ENCODE assay signal across 14 cellular contexts in the genomic region with DNA sequence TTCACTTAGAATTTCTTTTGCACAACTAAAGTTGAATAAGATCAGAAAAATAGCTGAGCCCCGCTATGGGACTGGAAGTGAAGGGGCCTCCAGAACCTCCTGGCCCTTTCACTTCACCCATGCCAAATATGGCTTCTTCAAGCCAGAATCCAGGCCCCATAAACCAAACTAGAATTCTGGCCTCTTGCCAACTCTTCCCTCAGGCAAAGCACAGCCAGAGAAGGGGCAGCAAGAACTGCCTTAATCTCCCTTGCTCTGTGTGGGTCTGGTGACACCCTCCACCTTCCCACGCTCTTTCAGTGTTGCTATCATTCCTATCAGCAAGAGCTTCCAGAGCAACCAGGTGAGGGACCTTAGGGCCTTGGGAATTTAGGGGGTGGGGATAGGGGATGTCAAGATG. TPM values are rescaled to one million over a fixed set of nuclear protein-coding genes. Genes with fewer than 3 reads are reported as not detected.
DNase-seq lines count a peak whose midpoint lies in the region; ATAC-seq and TF ChIP-seq lines count a peak whose summit lies in the region.
"Had no signal": no experiment of that assay in that cellular context is flagged by ENCODE, and none has a peak within 500 bp of the region (broad histone marks: within the 10 kb centered on the region; RNA-seq: fewer than 3 reads in every experiment).

No MANE protein-coding gene starts in this region.

- POLR2A ChIA-PET in CD4-positive, alpha-beta T cell (lab: Charles Lee) = interaction anchor here (0.6 to 0.9 kb wide), 2 partner anchors 51 to 69 kb away, joined by 3 read pairs; no protein-coding TSS in a partner anchor

- no peak for ATAC-seq in CD4-positive, alpha-beta T cell (ENCODE audit: poor library complexity)
- ATAC-seq in esophagus mucosa = no peak
- ATAC-seq: left lobe of liver, right lobe of liver had no signal

- peaks cover 48% of the 10 kb centered on the region for H3K4me1 ChIP-seq in HUES6 (ENCODE audit: control insufficient read depth, insufficient read depth, low read length)

- H3K27ac ChIP-seq in CD4-positive, alpha-beta T cell (ENCODE audit: low read depth, low read length) = no peak overlapping the region
- no peak overlapping the region for H3K27ac ChIP-seq in HUES6 (ENCODE audit: low read depth, low read length)
- H3K27ac ChIP-seq: right lobe of liver had no signal

- peaks cover 78% of the 10 kb centered on the region for H3K36me3 Mint-ChIP-seq in CD4-positive, alpha-beta T cell (ENCODE audit: low read depth)
- peaks cover 23% of the 10 kb centered on the region for H3K36me3 Mint-ChIP-seq in nephron progenitor cell (ENCODE audit: low read depth)

- no peak for TF ChIP-seq CTCF in CD4-positive, alpha-beta T cell (IDR thresholded peaks at IDR 0.05)
- TF ChIP-seq CTCF in choroid plexus epithelial cell (conservative IDR thresholded peaks at IDR 0.05; ENCODE audit: low read depth, low read length) (no peak), nephron progenitor cell (IDR thresholded peaks at IDR 0.05) (no peak)

- CTCF ChIA-PET in CD4-positive, alpha-beta T cell (lab: Charles Lee) = interaction anchor here (0.6 to 1.5 kb wide), 2 partner anchors 146 to 180 kb away, joined by 3 read pairs; no protein-coding TSS in a partner anchor

- no peaks in the 10 kb centered on the region for H3K9me3 ChIP-seq in CD4-positive, alpha-beta T cell (ENCODE audit: control insufficient read depth, low read length)
- H3K9me3 ChIP-seq in HUES6 (ENCODE audit: control insufficient read depth, insufficient read depth, low read depth, low read length) = no peaks in the 10 kb centered on the region
- H3K9me3 ChIP-seq: adrenal gland, right lobe of liver had no signal

- no peak overlapping the region for H3K9ac ChIP-seq in HUES6 (ENCODE audit: low read length)

- H3K4me3 ChIP-seq in HUES6 (ENCODE audit: low read depth, low read length) (0 out of 2 replicates have a peak overlapping the region, but pooled peaks have one; percentile 53), choroid plexus epithelial cell (ENCODE audit: low read depth, low read length) (no peak overlapping the region)
- H3K4me3 ChIP-seq: adrenal gland, right lobe of liver had no signal

- H3K27me3 ChIP-seq in CD4-positive, alpha-beta T cell (ENCODE audit: control insufficient read depth, insufficient read depth, low read length) = no peaks in the 10 kb centered on the region
- H3K27me3 ChIP-seq in HUES6 (ENCODE audit: control insufficient read depth, insufficient read depth, low read length) = no peaks in the 10 kb centered on the region
- H3K27me3 ChIP-seq: adrenal gland, right lobe of liver had no signal

- peak overlapping the region; percentile 53 for H3K27ac Mint-ChIP-seq in CD4-positive, alpha-beta T cell
- H3K27ac Mint-ChIP-seq in nephron progenitor cell = no peak overlapping the region

- intact Hi-C loops in CD4-positive, alpha-beta T cell (cut with DNase I, micrococcal nuclease) = loop anchor here in 1 of 2 experiments (5.0 kb wide), 1 partner anchor 235 kb away; a partner anchor contains a TSS

- peaks cover 13% of the 10 kb centered on the region for H3K36me3 ChIP-seq in HUES6 (ENCODE audit: control insufficient read depth, insufficient read depth, low read length)

- H3K4me1 Mint-ChIP-seq in CD4-positive, alpha-beta T cell (ENCODE audit: low read depth) = peaks cover 20% of the 10 kb centered on the region
- H3K4me1 Mint-ChIP-seq in nephron progenitor cell = peaks cover 65% of the 10 kb centered on the region

- no peaks in the 10 kb centered on the region for H3K9me3 Mint-ChIP-seq in CD4-positive, alpha-beta T cell
- no peaks in the 10 kb centered on the region for H3K9me3 Mint-ChIP-seq in nephron progenitor cell

- H3K27me3 Mint-ChIP-seq in CD4-positive, alpha-beta T cell = no peaks in the 10 kb centered on the region
- peaks cover 9% of the 10 kb centered on the region for H3K27me3 Mint-ChIP-seq in nephron progenitor cell (ENCODE audit: low read depth, poor library complexity)
- H3K27me3 Mint-ChIP-seq: CD4-positive, CD25-positive, alpha-beta regulatory T cell had no signal

- peak overlapping the region; percentile 15 for H3K4me3 Mint-ChIP-seq in CD4-positive, alpha-beta T cell
- H3K4me3 Mint-ChIP-seq in nephron progenitor cell = peak overlapping the region; percentile 88

- no peak for DNase-seq in CD4-positive, alpha-beta T cell
- peak; percentile 54 for DNase-seq in choroid plexus epithelial cell (ENCODE audit: low read depth)
- DNase-seq in nephron progenitor cell = no peak
- no peak for DNase-seq in amniotic stem cell (lab: John Stamatoyannopoulos, UW)
- DNase-seq in activated CD4-positive, alpha-beta T cell treated with anti-CD3 and anti-CD28 coated beads, Interleukin-2, amount 50 U/mL, for 48 hours = no peak
- DNase-seq in NCI-H1694 treated with DMSO at 0.1 percent for 48 hours (lab: John Stamatoyannopoulos, UW) = no peak
- DNase-seq: activated CD4-positive, alpha-beta T cell treated with anti-CD3 and anti-CD28 coated beads, Interleukin-2, amount 50 U/mL, for 4 hours; CD4-positive, CD25-positive, alpha-beta regulatory T cell; NCI-H446 treated with DMSO at 0.1 percent for 48 hours; right lobe of liver had no signal

RNA-seq across cellular contexts. Expression of a gene that starts 3.1 kb away (rescaled TPM):
- total RNA-seq in CD4-positive, alpha-beta T cell = 10 to 100 TPM; 52.6 to 55.9 TPM
- total RNA-seq in esophagus mucosa = 11.6 TPM
